Comparison of ENCODE assay signal across 8 cellular contexts in genomic region chr12:56688846-56689113, GRCh38. TPM values are rescaled to one million over a fixed set of nuclear protein-coding genes. Genes with fewer than 3 reads are reported as not detected.
DNase-seq lines count a peak whose midpoint lies in the region; TF ChIP-seq lines count a peak whose summit lies in the region.

No MANE protein-coding gene starts in this region.

- TF ChIP-seq EP300 in ovary (IDR thresholded peaks at IDR 0.05): no peak

- no peaks in the 10 kb centered on the region for H3K9me2 ChIP-seq in DOHH2 (replicated peaks; ENCODE audit: control insufficient read depth, low read length)

- peak overlapping the region; percentile 79 for H3K4me2 ChIP-seq in DOHH2 (ENCODE audit: low read length)

- no peaks in the 10 kb centered on the region for H3K27me3 ChIP-seq in DOHH2 (ENCODE audit: control insufficient read depth, low read length)
- H3K27me3 ChIP-seq in NT2/D1 (ENCODE audit: insufficient read depth, insufficient read length): no peaks in the 10 kb centered on the region
- H3K27me3 ChIP-seq in ovary: no peaks in the 10 kb centered on the region

- no peak for TF ChIP-seq POLR2A in ovary (IDR thresholded peaks at IDR 0.05)

- peaks cover 8% of the 10 kb centered on the region; the same call in 1 of the 2 replicates for H4K20me1 ChIP-seq in DOHH2 (ENCODE audit: control insufficient read depth, insufficient read depth, low read depth, low read length)

- H3K36me3 ChIP-seq in DOHH2 (ENCODE audit: control insufficient read depth, low read length) (peaks cover 41% of the 10 kb centered on the region), NT2/D1 (ENCODE audit: insufficient read depth, insufficient read length, low read length) (peaks cover 33% of the 10 kb centered on the region), ovary (no peaks in the 10 kb centered on the region)

- H3K9ac ChIP-seq in NT2/D1 (ENCODE audit: insufficient read length, low read depth): peak overlapping the region; percentile 99

- DNase-seq in NT2/D1 (ENCODE audit: low read depth, low spot score): no peak
- DNase-seq in epidermal melanocyte (ENCODE audit: insufficient read length, low spot score): peak; percentile 51
- DNase-seq in ovary: no peak
- no peak for DNase-seq in GOT3 (lab: John Stamatoyannopoulos, UW)
- DNase-seq in Ammon's horn (ENCODE audit: low spot score): no peak
- no peak for DNase-seq in retina
- no peak for DNase-seq in NCI-H1092 (lab: John Stamatoyannopoulos, UW)

- H3K27ac ChIP-seq in DOHH2 (ENCODE audit: low read depth, low read length) (peak overlapping the region; percentile 92), ovary (peak overlapping the region; percentile 99 to 100)

- 0 to 2% (median 1%) methylated on average over 7 of the region's 7 CpGs for WGBS in ovary, 3 donors

- peaks cover 58% of the 10 kb centered on the region for H3K79me2 ChIP-seq in DOHH2 (ENCODE audit: control insufficient read depth, low read length)

- peaks cover 17% of the 10 kb centered on the region for H3K4me1 ChIP-seq in DOHH2 (ENCODE audit: control insufficient read depth, low read length)
- H3K4me1 ChIP-seq in NT2/D1 (ENCODE audit: insufficient read depth, insufficient read length): no peaks in the 10 kb centered on the region
- peaks cover 5% of the 10 kb centered on the region for H3K4me1 ChIP-seq in ovary (ENCODE audit: insufficient read depth)

- intact Hi-C loops in ovary (cut with DNase I): loop anchor here in 3 of 4 donors (2.0 to 5.0 kb wide), 3 partner anchors 34 to 51 kb away; partner anchors contain the start of gene NACA (in 1 of the 3)

- no peak for TF ChIP-seq CTCF in DOHH2 (IDR thresholded peaks at IDR 0.05; ENCODE audit: low read depth, low read length, poor library complexity, severe bottlenecking)
- no peak for TF ChIP-seq CTCF in ovary (IDR thresholded peaks at IDR 0.05)

- H3K9me3 ChIP-seq in DOHH2 (ENCODE audit: control insufficient read depth, insufficient read depth, low read length) (no peaks in the 10 kb centered on the region), NT2/D1 (ENCODE audit: insufficient read depth, low read length) (no peaks in the 10 kb centered on the region), ovary (no peaks in the 10 kb centered on the region)

- peaks cover 13% of the 10 kb centered on the region for H3F3A ChIP-seq in DOHH2 (ENCODE audit: control insufficient read depth, insufficient read depth)

- H3K4me3 ChIP-seq in DOHH2 (ENCODE audit: low read length): peak overlapping the region; percentile 84
- peak overlapping the region; percentile 90 for H3K4me3 ChIP-seq in NT2/D1 (ENCODE audit: insufficient read length, low read depth)
- H3K4me3 ChIP-seq in ovary: peak overlapping the region; percentile 50

RNA-seq across cellular contexts. Expression of gene PTGES3, which starts 0.7 kb away (rescaled TPM):
- total RNA-seq in ovary: 100 to 1,000 TPM; 109 to 328 (median 212) TPM
- polyA plus RNA-seq in ovary: 100 to 1,000 TPM; 215 to 299 TPM

RNA-seq across cellular contexts. Expression of gene NACA, which starts 36.3 kb away (rescaled TPM):
- 1,000 to 10,000 TPM; 1,240 to 2,316 (median 1,807) TPM for total RNA-seq in ovary
- 1,000 to 10,000 TPM; 2,768 to 3,183 TPM for polyA plus RNA-seq in ovary

RNA-seq across cellular contexts. Expression of gene ATP5F1B, which starts 43.0 kb away (rescaled TPM):
- 100 to 1,000 TPM; 201 to 334 (median 273) TPM for total RNA-seq in ovary
- polyA plus RNA-seq in ovary: 100 to 1,000 TPM; 237 to 809 TPM

RNA-seq across cellular contexts. Expression of gene BAZ2A, which starts 58.7 kb away (rescaled TPM):
- total RNA-seq in ovary: 100 to 1,000 TPM in 2 of 7 donors, 10 to 100 TPM in 5; 49.4 to 105 (median 77.5) TPM
- 10 to 100 TPM; 38.3 to 93.6 TPM for polyA plus RNA-seq in ovary
